11 cellular contexts compared by ENCODE assay signal in the genomic region with DNA sequence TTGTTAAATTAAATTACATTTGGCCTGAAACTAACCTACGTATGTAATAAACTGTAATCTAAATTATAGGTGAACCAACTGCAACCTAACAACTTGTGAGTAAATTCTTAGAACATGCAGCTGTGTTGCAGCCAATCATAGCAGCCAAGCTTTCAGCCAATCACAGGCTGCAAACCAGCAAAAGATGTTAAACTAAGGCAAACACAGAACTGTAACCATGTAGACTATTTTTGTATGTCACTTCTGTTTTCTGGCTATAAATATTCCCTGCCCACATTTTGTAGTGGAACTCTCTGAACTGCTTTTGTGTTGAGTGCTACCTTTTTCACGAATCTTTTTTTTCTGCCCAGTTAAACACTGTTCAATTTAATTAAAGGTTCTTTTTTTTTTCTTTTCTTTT.
A peak's percentile ranks its signal among the peaks of the same experiment; 100 is the strongest.
DNase-seq lines count a peak whose midpoint lies in the region; ATAC-seq lines count a peak whose summit lies in the region.
"Had no signal": no experiment of that assay in that cellular context is flagged by ENCODE, and none has a peak within 500 bp of the region (broad histone marks: within the 10 kb centered on the region; RNA-seq: fewer than 3 reads in every experiment).

No MANE protein-coding gene starts in this region.

- peaks cover 10 to 22% of the 10 kb centered on the region in 2 donors for H3K4me1 Mint-ChIP-seq in stimulated activated naive B cell treated with anti-CD40 and anti-IgM and Interleukin-4, amounts not matched to agents 10 μg/mL and 1 μg/mL and 100 μg/mL, for 72 hours
- peaks cover 4% of the 10 kb centered on the region for H3K4me1 Mint-ChIP-seq in activated T-cell treated with anti-CD3 and anti-CD28 coated beads, Interleukin-2, amount 50 U/mL, for 24 hours (ENCODE audit: low read depth)

- peak; percentile 30 for DNase-seq in SIG-M5 treated with dmso at 0.1 percent for 504 hours (lab: John Stamatoyannopoulos, UW; ENCODE audit: unreplicated experiment)
- DNase-seq in SIG-M5 (lab: John Stamatoyannopoulos, UW): no peak
- peak; percentile 12 for DNase-seq in stimulated activated naive B cell treated with anti-CD40 and anti-IgM and Interleukin-4, amounts not matched to agents 10 μg/mL and 1 μg/mL and 100 μg/mL, for 72 hours
- no peak for DNase-seq in activated T-cell treated with anti-CD3 and anti-CD28 coated beads, Interleukin-2, amount 50 U/mL, for 48 hours
- no peak for DNase-seq in head of caudate nucleus
- DNase-seq in activated T-cell treated with anti-CD3 and anti-CD28 coated beads, Interleukin-2, amount 50 U/mL, for 24 hours: no peak
- DNase-seq: DND-41, foreskin fibroblast, H7 had no signal

- intact Hi-C loops in head of caudate nucleus (cut with DNase I): no loop called here

- peak; percentile 89 for ATAC-seq in HG02642 (IDR thresholded peaks at IDR 0.05; ENCODE audit: poor library complexity, unreplicated experiment)
- ATAC-seq in HG03469 (IDR thresholded peaks at IDR 0.05; ENCODE audit: unreplicated experiment): peak; percentile 83
- peak; percentile 69 to 74 for ATAC-seq in stimulated activated naive B cell treated with anti-CD40 and anti-IgM and Interleukin-4, amounts not matched to agents 10 μg/mL and 1 μg/mL and 100 μg/mL, for 72 hours (replicated peaks)

- no peaks in the 10 kb centered on the region for H3K27me3 Mint-ChIP-seq in stimulated activated naive B cell treated with anti-CD40 and anti-IgM and Interleukin-4, amounts not matched to agents 10 μg/mL and 1 μg/mL and 100 μg/mL, for 72 hours
- peaks cover 4% of the 10 kb centered on the region for H3K27me3 Mint-ChIP-seq in activated T-cell treated with anti-CD3 and anti-CD28 coated beads, Interleukin-2, amount 50 U/mL, for 24 hours

- H3K9me3 Mint-ChIP-seq in stimulated activated naive B cell treated with anti-CD40 and anti-IgM and Interleukin-4, amounts not matched to agents 10 μg/mL and 1 μg/mL and 100 μg/mL, for 72 hours: no peaks in the 10 kb centered on the region
- H3K9me3 Mint-ChIP-seq in activated T-cell treated with anti-CD3 and anti-CD28 coated beads, Interleukin-2, amount 50 U/mL, for 24 hours: no peaks in the 10 kb centered on the region

- H3K4me3 Mint-ChIP-seq in stimulated activated naive B cell treated with anti-CD40 and anti-IgM and Interleukin-4, amounts not matched to agents 10 μg/mL and 1 μg/mL and 100 μg/mL, for 72 hours: peak overlapping the region in 1 of 2 donors; percentile 63
- H3K4me3 Mint-ChIP-seq in activated T-cell treated with anti-CD3 and anti-CD28 coated beads, Interleukin-2, amount 50 U/mL, for 24 hours: no peak overlapping the region

- peak overlapping the region; percentile 85 for H3K27ac Mint-ChIP-seq in stimulated activated naive B cell treated with anti-CD40 and anti-IgM and Interleukin-4, amounts not matched to agents 10 μg/mL and 1 μg/mL and 100 μg/mL, for 72 hours
- H3K27ac Mint-ChIP-seq in activated T-cell treated with anti-CD3 and anti-CD28 coated beads, Interleukin-2, amount 50 U/mL, for 24 hours: no peak overlapping the region

- H3K36me3 Mint-ChIP-seq in stimulated activated naive B cell treated with anti-CD40 and anti-IgM and Interleukin-4, amounts not matched to agents 10 μg/mL and 1 μg/mL and 100 μg/mL, for 72 hours: no peaks in the 10 kb centered on the region
- H3K36me3 Mint-ChIP-seq in activated T-cell treated with anti-CD3 and anti-CD28 coated beads, Interleukin-2, amount 50 U/mL, for 24 hours (ENCODE audit: low read depth): no peaks in the 10 kb centered on the region

Comparison
In these comparisons a context has a peak if more than half of its experiments do, and no peak if none do; other contexts are left out.
1. DNase-seq: peak in SIG-M5 treated with dmso at 0.1 percent for 504 hours (single experiment) and stimulated activated naive B cell treated with anti-CD40 and anti-IgM and Interleukin-4, amounts not matched to agents 10 μg/mL and 1 μg/mL and 100 μg/mL, for 72 hours (single experiment); none in SIG-M5 (single experiment), activated T-cell treated with anti-CD3 and anti-CD28 coated beads, Interleukin-2, amount 50 U/mL, for 48 hours (0 of 2), head of caudate nucleus (0 of 42) and activated T-cell treated with anti-CD3 and anti-CD28 coated beads, Interleukin-2, amount 50 U/mL, for 24 hours (single experiment).
2. Peak in every context shown above with its lines, with median percentiles within 50 percentile points of each other: ATAC-seq.